Comparison of ENCODE assay signal across 19 cellular contexts in the genomic region with DNA sequence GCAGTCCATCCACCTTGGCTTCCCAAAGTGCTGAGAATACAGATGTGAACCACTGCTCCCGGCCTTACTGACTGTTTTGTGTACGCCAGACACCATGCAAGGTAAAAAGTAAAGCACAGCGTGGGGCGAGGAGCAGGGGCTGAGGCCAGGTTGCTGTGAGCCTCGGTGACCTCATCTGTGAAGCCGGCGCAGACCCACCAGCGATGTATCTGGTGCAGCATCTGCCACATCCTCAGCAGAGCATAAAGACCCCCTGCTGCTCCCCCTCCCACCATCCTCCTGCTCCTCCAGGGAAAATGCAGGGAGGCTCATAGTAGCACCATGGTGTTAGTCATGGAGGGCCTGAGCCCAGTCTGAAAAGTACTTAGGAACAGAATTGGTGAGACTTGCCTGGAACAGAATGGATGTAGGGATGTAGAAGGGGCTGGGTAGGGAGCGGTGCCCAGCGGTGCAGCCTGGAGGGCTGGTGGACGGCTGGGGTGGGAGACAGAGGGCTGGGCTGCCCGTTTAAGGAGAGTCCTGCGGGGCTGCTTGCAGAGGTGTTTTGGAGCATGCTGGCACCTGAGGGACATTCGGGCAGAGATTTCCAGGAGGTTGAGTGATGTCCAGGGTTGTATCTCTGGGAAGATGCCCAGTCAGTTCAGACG.
DNase-seq lines count a peak whose midpoint lies in the region; ATAC-seq and TF ChIP-seq lines count a peak whose summit lies in the region.
"Had no signal": no experiment of that assay in that cellular context is flagged by ENCODE, and none has a peak within 500 bp of the region (broad histone marks: within the 10 kb centered on the region; RNA-seq: fewer than 3 reads in every experiment).

No MANE protein-coding gene starts in this region.

- H3K4me3 ChIP-seq in RWPE2 (ENCODE audit: severe bottlenecking) (no peak overlapping the region), upper lobe of right lung (no peak overlapping the region), heart left ventricle (no peak overlapping the region)
- H3K4me3 ChIP-seq: BLaER1, GM23248, SK-N-MC had no signal

- no peak overlapping the region for H3K27ac ChIP-seq in RWPE2 (ENCODE audit: poor library complexity, severe bottlenecking)
- H3K27ac ChIP-seq in upper lobe of right lung, result no peak overlapping the region
- no peak overlapping the region for H3K27ac ChIP-seq in heart left ventricle
- H3K27ac ChIP-seq: BLaER1, GM23248, RWPE1, SK-N-MC had no signal

- 86 to 89% (median 86%) methylated on average over 10 to 15 of the region's 15 CpGs for WGBS in heart left ventricle, 4 donors

- ATAC-seq in RWPE2 (ENCODE audit: low read depth) (no peak), upper lobe of right lung (no peak), GM21381 (IDR thresholded peaks at IDR 0.05; ENCODE audit: unreplicated experiment) (no peak), heart left ventricle (no peak)
- ATAC-seq: HCT116 had no signal

- intact Hi-C loops in upper lobe of right lung (cut with DNase I) (no loop called here), heart left ventricle (cut with DNase I) (no loop called here)

- no peak for TF ChIP-seq CTCF in RWPE2 (IDR thresholded peaks at IDR 0.05; ENCODE audit: poor library complexity, severe bottlenecking)
- TF ChIP-seq CTCF in upper lobe of right lung (IDR thresholded peaks at IDR 0.05), result no peak
- TF ChIP-seq CTCF in heart left ventricle (IDR thresholded peaks at IDR 0.05), result no peak

- H3K36me3 ChIP-seq in RWPE2 (ENCODE audit: low read depth), result no peaks in the 10 kb centered on the region
- H3K36me3 ChIP-seq in upper lobe of right lung, result no peaks in the 10 kb centered on the region
- H3K36me3 ChIP-seq in heart left ventricle, result no peaks in the 10 kb centered on the region
- H3K36me3 ChIP-seq: BLaER1 had no signal

- H3K9me3 ChIP-seq in RWPE2 (ENCODE audit: severe bottlenecking) (no peaks in the 10 kb centered on the region), upper lobe of right lung (no peaks in the 10 kb centered on the region), heart left ventricle (no peaks in the 10 kb centered on the region)

- DNase-seq in NCI-H748 (lab: John Stamatoyannopoulos, UW; ENCODE audit: unreplicated experiment), result peak; percentile 68
- DNase-seq in NCI-H748 treated with DMSO at 0.1 percent for 48 hours (lab: John Stamatoyannopoulos, UW), result no peak
- DNase-seq in RWPE2 (ENCODE audit: low spot score), result peak; percentile 35
- peak; percentile 67 for DNase-seq in mesenteric fat pad (ENCODE audit: low spot score)
- DNase-seq in upper lobe of right lung, result peak; percentile 39
- no peak for DNase-seq in heart left ventricle
- DNase-seq in NCI-H510A treated with DMSO at 0.1 percent for 48 hours (lab: John Stamatoyannopoulos, UW), result no peak
- DNase-seq: 8988T; CD8-positive, alpha-beta memory T cell; GM23248; KBM-7; NCI-H1436 treated with DMSO at 0.1 percent for 48 hours; NCI-H2107; OCI-M1 had no signal

- H3K4me1 ChIP-seq in RWPE2 (ENCODE audit: insufficient read depth, poor library complexity, severe bottlenecking) (no peaks in the 10 kb centered on the region), upper lobe of right lung (no peaks in the 10 kb centered on the region), heart left ventricle (no peaks in the 10 kb centered on the region)

- no peak for TF ChIP-seq POLR2A in heart left ventricle (IDR thresholded peaks at IDR 0.05)

- H3K27me3 ChIP-seq in RWPE2 (ENCODE audit: insufficient read depth, poor library complexity, severe bottlenecking), result peaks cover 8% of the 10 kb centered on the region
- H3K27me3 ChIP-seq in upper lobe of right lung, result peaks cover 17% of the 10 kb centered on the region
- H3K27me3 ChIP-seq in heart left ventricle, result peaks cover 0 to 30% (median 7%) of the 10 kb centered on the region in 9 donors
- H3K27me3 ChIP-seq: BLaER1 had no signal

Comparison
In these comparisons a context has a peak if more than half of its experiments do, and no peak if none do; other contexts are left out.
1. DNase-seq: peak in NCI-H748 (single experiment), RWPE2 (single experiment), mesenteric fat pad (single experiment) and upper lobe of right lung (single experiment); none in NCI-H748 treated with DMSO at 0.1 percent for 48 hours (single experiment), heart left ventricle (0 of 5) and NCI-H510A treated with DMSO at 0.1 percent for 48 hours (single experiment).